In genomic region chr19:38229585-38230073, GRCh38 we compare ENCODE assay signal across 7 cellular contexts. TPM values are rescaled to one million over a fixed set of nuclear protein-coding genes. Genes with fewer than 3 reads are reported as not detected.
DNase-seq lines count a peak whose midpoint lies in the region; ATAC-seq, FAIRE-seq and TF ChIP-seq lines count a peak whose summit lies in the region.

No MANE protein-coding gene starts in this region.

- POLR2A ChIA-PET in endothelial cell of umbilical vein (lab: Charles Lee): no interaction called here

- no peaks in the 10 kb centered on the region for H3K36me3 Mint-ChIP-seq in activated CD8-positive, alpha-beta memory T cell treated with anti-CD3 and anti-CD28 coated beads, Interleukin-2, amount 10 ng/mL, durations not matched to agents 7 days and 5 days
- H3K36me3 Mint-ChIP-seq in natural killer cell treated with Interleukin-12 subunit alpha and Interleukin-12 subunit beta and Interleukin-15 and Interleukin-18, amount 100 ng/mL, for 72 hours: no peaks in the 10 kb centered on the region

- CTCF ChIA-PET in activated CD8-positive, alpha-beta memory T cell treated with anti-CD3 and anti-CD28 coated beads, Interleukin-2, amount 10 ng/mL, durations not matched to agents 7 days and 5 days (lab: Charles Lee): interaction anchor here (0.7 to 1.6 kb wide), 5 partner anchors 14 to 327 kb away, joined by 3 to 6 read pairs (median 4); partner anchors contain the start of genes CATSPERG, SIPA1L3 and WDR87
- CTCF ChIA-PET in endothelial cell of umbilical vein (lab: Charles Lee): interaction anchor here (1.5 kb wide), 1 partner anchor 15 kb away, joined by 4 read pairs; no protein-coding TSS in a partner anchor

- H3K27me3 ChIP-seq in endothelial cell of umbilical vein (ENCODE audit: control insufficient read depth in 2 of 2, insufficient read depth in 2 of 2, low read length in 2 of 2): peaks cover 9 to 14% of the 10 kb centered on the region in 2 experiments

- H3K27me3 Mint-ChIP-seq in activated CD8-positive, alpha-beta memory T cell treated with anti-CD3 and anti-CD28 coated beads, Interleukin-2, amount 10 ng/mL, durations not matched to agents 7 days and 5 days: peaks cover 53% of the 10 kb centered on the region
- peaks cover 34 to 45% of the 10 kb centered on the region in 2 donors for H3K27me3 Mint-ChIP-seq in natural killer cell treated with Interleukin-12 subunit alpha and Interleukin-12 subunit beta and Interleukin-15 and Interleukin-18, amount 100 ng/mL, for 72 hours

- ATAC-seq in GM18505 (IDR thresholded peaks at IDR 0.05; ENCODE audit: unreplicated experiment) (peak; percentile 79), HG03354 (IDR thresholded peaks at IDR 0.05; ENCODE audit: poor library complexity, severe bottlenecking, unreplicated experiment) (peak; percentile 68)
- ATAC-seq in activated CD8-positive, alpha-beta memory T cell treated with anti-CD3 and anti-CD28 coated beads, Interleukin-2, amount 10 ng/mL, durations not matched to agents 7 days and 5 days: peak; percentile 90
- peak; percentile 86 to 89 for ATAC-seq in natural killer cell treated with Interleukin-12 subunit alpha and Interleukin-12 subunit beta and Interleukin-15 and Interleukin-18, amount 100 ng/mL, for 72 hours

- no peak for TF ChIP-seq POLR2A in GM18505 (IDR thresholded peaks at IDR 0.05; ENCODE audit: borderline replicate concordance, extremely low read depth, insufficient read depth, insufficient read length)
- TF ChIP-seq POLR2A in endothelial cell of umbilical vein (IDR thresholded peaks at IDR 0.05; ENCODE audit: low read depth, low read length): no peak

- no peak overlapping the region for H3K4me3 Mint-ChIP-seq in activated CD8-positive, alpha-beta memory T cell treated with anti-CD3 and anti-CD28 coated beads, Interleukin-2, amount 10 ng/mL, durations not matched to agents 7 days and 5 days
- H3K4me3 Mint-ChIP-seq in natural killer cell treated with Interleukin-12 subunit alpha and Interleukin-12 subunit beta and Interleukin-15 and Interleukin-18, amount 100 ng/mL, for 72 hours: no peak overlapping the region

- H3K27ac Mint-ChIP-seq in activated CD8-positive, alpha-beta memory T cell treated with anti-CD3 and anti-CD28 coated beads, Interleukin-2, amount 10 ng/mL, durations not matched to agents 7 days and 5 days: no peak overlapping the region
- no peak overlapping the region for H3K27ac Mint-ChIP-seq in natural killer cell treated with Interleukin-12 subunit alpha and Interleukin-12 subunit beta and Interleukin-15 and Interleukin-18, amount 100 ng/mL, for 72 hours

- no peaks in the 10 kb centered on the region for H3K36me3 ChIP-seq in endothelial cell of umbilical vein (ENCODE audit: control insufficient read depth in 2 of 2, extremely low read depth in 1 of 2, insufficient read depth in 2 of 2, low read length in 2 of 2)

- H3K9me3 Mint-ChIP-seq in activated CD8-positive, alpha-beta memory T cell treated with anti-CD3 and anti-CD28 coated beads, Interleukin-2, amount 10 ng/mL, durations not matched to agents 7 days and 5 days (ENCODE audit: low read depth): no peaks in the 10 kb centered on the region
- no peaks in the 10 kb centered on the region for H3K9me3 Mint-ChIP-seq in natural killer cell treated with Interleukin-12 subunit alpha and Interleukin-12 subunit beta and Interleukin-15 and Interleukin-18, amount 100 ng/mL, for 72 hours

- H4K20me1 ChIP-seq in endothelial cell of umbilical vein (replicated peaks; ENCODE audit: control insufficient read depth, extremely low read depth, insufficient read depth, low read length): no peaks in the 10 kb centered on the region

- H3K4me1 ChIP-seq in endothelial cell of umbilical vein (ENCODE audit: control insufficient read depth, extremely low read depth, insufficient read depth, low read length): peaks cover 8% of the 10 kb centered on the region

- no peak overlapping the region for H3K4me2 ChIP-seq in endothelial cell of umbilical vein (ENCODE audit: insufficient read depth, low read length)

- no peak overlapping the region for H2AFZ ChIP-seq in endothelial cell of umbilical vein (ENCODE audit: low read depth, low read length)

- no peaks in the 10 kb centered on the region for H3K79me2 ChIP-seq in endothelial cell of umbilical vein (ENCODE audit: control insufficient read depth, insufficient read depth, low read length)

- no peak overlapping the region for H3K9ac ChIP-seq in endothelial cell of umbilical vein (replicated peaks; ENCODE audit: extremely low read depth, insufficient read depth, low read length)

- no peaks in the 10 kb centered on the region for H3K9me1 ChIP-seq in endothelial cell of umbilical vein (replicated peaks; ENCODE audit: control insufficient read depth, extremely low read depth, insufficient read depth, low read length)

- BruUV-seq in endothelial cell of umbilical vein (replicated peaks; lab: Mats Ljungman, UMichigan): no TSS peak

- FAIRE-seq in endothelial cell of umbilical vein (lab: Jason Lieb, UNC): peak; percentile 88

- DNase-seq in NCI-H82 treated with DMSO at 0.1 percent for 48 hours (lab: John Stamatoyannopoulos, UW; ENCODE audit: unreplicated experiment) (peak; percentile 94), endothelial cell of umbilical vein (ENCODE audit: low read depth, low spot score) (peak; percentile 77), stromal cell of bone marrow (ENCODE audit: low read depth) (peak; percentile 41)
- peak; percentile 76 for DNase-seq in activated CD8-positive, alpha-beta memory T cell treated with anti-CD3 and anti-CD28 coated beads, Interleukin-2, amount 10 ng/mL, durations not matched to agents 7 days and 5 days
- DNase-seq in natural killer cell treated with Interleukin-12 subunit alpha and Interleukin-12 subunit beta and Interleukin-15 and Interleukin-18, amount 100 ng/mL, for 72 hours (ENCODE audit: low spot score): no peak

- intact Hi-C loops in endothelial cell of umbilical vein (cut with micrococcal nuclease): loop anchor here (1.0 to 10.0 kb wide), 4 partner anchors 106 to 405 kb away; partner anchors contain the start of genes CATSPERG, GGN and SPRED3

- no peaks in the 10 kb centered on the region for H3K9me3 ChIP-seq in endothelial cell of umbilical vein (replicated peaks; ENCODE audit: control insufficient read depth, insufficient read depth, low read length)

- H3K4me1 Mint-ChIP-seq in activated CD8-positive, alpha-beta memory T cell treated with anti-CD3 and anti-CD28 coated beads, Interleukin-2, amount 10 ng/mL, durations not matched to agents 7 days and 5 days: peaks cover 5% of the 10 kb centered on the region
- peaks cover under 1 to 6% of the 10 kb centered on the region in 2 donors for H3K4me1 Mint-ChIP-seq in natural killer cell treated with Interleukin-12 subunit alpha and Interleukin-12 subunit beta and Interleukin-15 and Interleukin-18, amount 100 ng/mL, for 72 hours (ENCODE audit: low read depth in 2 of 2)

- dilution Hi-C loops in endothelial cell of umbilical vein (cut with MboI; ENCODE audit: extremely low pct_ligation_motif_present, low sequenced_read_pairs): no loop called here

- TF ChIP-seq CTCF in endothelial cell of umbilical vein (IDR thresholded peaks at IDR 0.05; ENCODE audit: extremely low read depth in 1 of 2, insufficient read depth in 1 of 2, low read depth in 1 of 2, low read length in 2 of 2): peak in 1 of 2 donors; percentile 13

- peak overlapping the region in 1 of 3 experiments; percentile 14 for H3K4me3 ChIP-seq in endothelial cell of umbilical vein (replicated peaks in 1 of 3; ENCODE audit: insufficient read depth in 1 of 3, low read depth in 1 of 3, low read length in 3 of 3)

- no peak overlapping the region for H3K27ac ChIP-seq in endothelial cell of umbilical vein (ENCODE audit: insufficient read depth, low read depth, low read length)

RNA-seq across cellular contexts. Expression of gene DPF1, which starts 5.6 kb away (rescaled TPM):
- under 1 TPM in 1 of 2 experiments, not detected in 1; 0.47 TPM for total RNA-seq in activated CD8-positive, alpha-beta memory T cell treated with anti-CD3 and anti-CD28 coated beads, Interleukin-2, amount 10 ng/mL, durations not matched to agents 7 days and 5 days
- 3.9 and 5.0 TPM in 2 replicates for total RNA-seq in endothelial cell of umbilical vein
- 1.6 and 2.0 TPM in 2 replicates for polyA plus RNA-seq in endothelial cell of umbilical vein
- 1.4 and 1.7 TPM in 2 replicates for polyA plus RNA-seq in endothelial cell of umbilical vein (2011; cell fraction: cytosol; rRNA removed)
- polyA plus RNA-seq in endothelial cell of umbilical vein (2011; cell fraction: nucleus; rRNA removed): 2.0 and 3.5 TPM in 2 replicates
- polyA plus RNA-seq in endothelial cell of umbilical vein (2012): 1.1 and 2.0 TPM in 2 replicates
- 0.42 and 1.2 TPM in 2 replicates for polyA minus RNA-seq in endothelial cell of umbilical vein
- 0.82 TPM for polyA minus RNA-seq in endothelial cell of umbilical vein (2011; cell fraction: cytosol; rRNA and poly(A)+ RNA removed)
- 0.82 and 0.87 TPM in 2 replicates for polyA minus RNA-seq in endothelial cell of umbilical vein (2011; cell fraction: nucleus; rRNA and poly(A)+ RNA removed)
- total RNA-seq in natural killer cell treated with Interleukin-12 subunit alpha and Interleukin-12 subunit beta and Interleukin-15 and Interleukin-18, amount 100 ng/mL, for 72 hours: under 1 TPM in 1 of 2 donors, not detected in 1; 0.12 TPM

RNA-seq across cellular contexts. Expression of gene PPP1R14A, which starts 26.5 kb away (rescaled TPM):
- not detected for total RNA-seq in activated CD8-positive, alpha-beta memory T cell treated with anti-CD3 and anti-CD28 coated beads, Interleukin-2, amount 10 ng/mL, durations not matched to agents 7 days and 5 days
- total RNA-seq in endothelial cell of umbilical vein: 5.3 and 16.3 TPM in 2 replicates
- polyA plus RNA-seq in endothelial cell of umbilical vein: 3.0 and 5.9 TPM in 2 replicates
- 2.0 and 2.7 TPM in 2 replicates for polyA plus RNA-seq in endothelial cell of umbilical vein (2011; cell fraction: cytosol; rRNA removed)
- 1.0 and 1.3 TPM in 2 replicates for polyA plus RNA-seq in endothelial cell of umbilical vein (2011; cell fraction: nucleus; rRNA removed)
- 0.88 and 1.4 TPM in 2 replicates for polyA plus RNA-seq in endothelial cell of umbilical vein (2012)
- polyA minus RNA-seq in endothelial cell of umbilical vein: 0.64 and 1.3 TPM in 2 replicates
- not detected for polyA minus RNA-seq in endothelial cell of umbilical vein (2011; cell fraction: cytosol; rRNA and poly(A)+ RNA removed)
- not detected in 2 replicates for polyA minus RNA-seq in endothelial cell of umbilical vein (2011; cell fraction: nucleus; rRNA and poly(A)+ RNA removed)
- total RNA-seq in natural killer cell treated with Interleukin-12 subunit alpha and Interleukin-12 subunit beta and Interleukin-15 and Interleukin-18, amount 100 ng/mL, for 72 hours: not detected

RNA-seq across cellular contexts. Expression of gene SPINT2, which starts 34.7 kb away (rescaled TPM):
- 10 to 100 TPM in 1 of 2 experiments, 1 to 10 TPM in 1; 9.3 to 15.6 TPM for total RNA-seq in activated CD8-positive, alpha-beta memory T cell treated with anti-CD3 and anti-CD28 coated beads, Interleukin-2, amount 10 ng/mL, durations not matched to agents 7 days and 5 days
- 20.1 and 46.6 TPM in 2 replicates for total RNA-seq in endothelial cell of umbilical vein
- polyA plus RNA-seq in endothelial cell of umbilical vein: 23.9 and 28.9 TPM in 2 replicates
- 14.4 and 20.2 TPM in 2 replicates for polyA plus RNA-seq in endothelial cell of umbilical vein (2011; cell fraction: cytosol; rRNA removed)
- 6.2 and 9.5 TPM in 2 replicates for polyA plus RNA-seq in endothelial cell of umbilical vein (2011; cell fraction: nucleus; rRNA removed)
- polyA plus RNA-seq in endothelial cell of umbilical vein (2012): 1.2 and 2.5 TPM in 2 replicates
- 9.6 and 13.0 TPM in 2 replicates for polyA minus RNA-seq in endothelial cell of umbilical vein
- 4.6 TPM for polyA minus RNA-seq in endothelial cell of umbilical vein (2011; cell fraction: cytosol; rRNA and poly(A)+ RNA removed)
- 1.3 and 2.5 TPM in 2 replicates for polyA minus RNA-seq in endothelial cell of umbilical vein (2011; cell fraction: nucleus; rRNA and poly(A)+ RNA removed)
- 1 to 10 TPM; 6.9 to 9.1 TPM for total RNA-seq in natural killer cell treated with Interleukin-12 subunit alpha and Interleukin-12 subunit beta and Interleukin-15 and Interleukin-18, amount 100 ng/mL, for 72 hours
